Comparison of ENCODE assay signal across 9 cellular contexts in genomic region chr1:145845144-145845513, GRCh38. TPM values are rescaled to one million over a fixed set of nuclear protein-coding genes. Genes with fewer than 3 reads are reported as not detected.
DNase-seq lines count a peak whose midpoint lies in the region; ATAC-seq and TF ChIP-seq lines count a peak whose summit lies in the region.
"Had no signal": no experiment of that assay in that cellular context is flagged by ENCODE, and none has a peak within 500 bp of the region (broad histone marks: within the 10 kb centered on the region; RNA-seq: fewer than 3 reads in every experiment).

No MANE protein-coding gene starts in this region.

- 28 to 43% methylated on average over 4 of the region's 4 CpGs for WGBS in endodermal cell (ENCODE audit: insufficient coverage in 1 of 2, insufficient read length in 1 of 2), 2 experiments

- peak; percentile 56 for ATAC-seq in HG02763 (IDR thresholded peaks at IDR 0.05; ENCODE audit: unreplicated experiment)

- H3K4me3 Mint-ChIP-seq in endodermal cell = no peak overlapping the region
- H3K4me3 Mint-ChIP-seq: dendritic cell treated with granulocyte-macrophage colony-stimulating factor and Interleukin-4, amounts not matched to agents 40 ng/mL and 50 ng/mL, for 4 days had no signal

- no peaks in the 10 kb centered on the region for H3K27me3 ChIP-seq in endodermal cell (ENCODE audit: control insufficient read depth, insufficient read depth, low read length, poor library complexity, severe bottlenecking)
- H3K27me3 ChIP-seq in neutrophil = no peaks in the 10 kb centered on the region

- H3K4me3 ChIP-seq in endodermal cell (ENCODE audit: low read length) (peak overlapping the region; percentile 72), neutrophil (ENCODE audit: low read depth in 1 of 2, low read length in 1 of 2) (peak overlapping the region; percentile 68 to 80)

- H3K4me1 Mint-ChIP-seq in endodermal cell = no peaks in the 10 kb centered on the region

- H3K36me3 Mint-ChIP-seq in endodermal cell (ENCODE audit: low read depth) = peaks cover 38% of the 10 kb centered on the region

- H3K9me3 ChIP-seq in endodermal cell (ENCODE audit: control insufficient read depth, low read length) (no peaks in the 10 kb centered on the region), neutrophil (no peaks in the 10 kb centered on the region)

- no peaks in the 10 kb centered on the region for H3K27me3 Mint-ChIP-seq in endodermal cell (ENCODE audit: insufficient read depth)

- no peaks in the 10 kb centered on the region for H3K9me3 Mint-ChIP-seq in endodermal cell
- H3K9me3 Mint-ChIP-seq: dendritic cell treated with granulocyte-macrophage colony-stimulating factor and Interleukin-4, amounts not matched to agents 40 ng/mL and 50 ng/mL, for 4 days had no signal

- TF ChIP-seq CTCF in endodermal cell (conservative IDR thresholded peaks at IDR 0.05) (no peak), neutrophil (IDR thresholded peaks at IDR 0.05) (no peak)

- peaks cover 4% of the 10 kb centered on the region for H3K4me1 ChIP-seq in endodermal cell (ENCODE audit: control insufficient read depth, insufficient read depth, low read length)
- peaks cover 15 to 16% of the 10 kb centered on the region in 2 experiments for H3K4me1 ChIP-seq in neutrophil (ENCODE audit: control insufficient read depth in 1 of 2, insufficient read depth in 1 of 2, low read depth in 1 of 2, low read length in 1 of 2)

- H3K27ac Mint-ChIP-seq in endodermal cell = no peak overlapping the region
- H3K27ac Mint-ChIP-seq: dendritic cell treated with granulocyte-macrophage colony-stimulating factor and Interleukin-4, amounts not matched to agents 40 ng/mL and 50 ng/mL, for 4 days had no signal

- DNase-seq in NCI-H82 treated with DMSO at 0.1 percent for 48 hours (lab: John Stamatoyannopoulos, UW; ENCODE audit: unreplicated experiment) (peak; percentile 55), NCI-H82 (lab: John Stamatoyannopoulos, UW) (no peak), NOMO-1 treated with dmso at 0.1 percent for 144 hours (lab: John Stamatoyannopoulos, UW; ENCODE audit: unreplicated experiment) (peak; percentile 69), endodermal cell (no peak), T-helper 9 cell (no peak), COLO668 (lab: John Stamatoyannopoulos, UW; ENCODE audit: unreplicated experiment) (no peak)

- no peak overlapping the region for H3K9ac ChIP-seq in endodermal cell (ENCODE audit: extremely low read depth, low read length, poor library complexity, severe bottlenecking)

- H3K36me3 ChIP-seq in endodermal cell (ENCODE audit: control insufficient read depth, insufficient read depth, low read length) (peaks cover 56% of the 10 kb centered on the region), neutrophil (peaks cover 48% of the 10 kb centered on the region)

- H3K27ac ChIP-seq in endodermal cell (ENCODE audit: low read depth, low read length) = no peak overlapping the region
- peak overlapping the region; percentile 48 for H3K27ac ChIP-seq in neutrophil

RNA-seq across cellular contexts. Expression of gene NUDT17, which starts 0.3 kb away (rescaled TPM):
- total RNA-seq in endodermal cell = 1 to 10 TPM; 2.8 to 4.0 TPM
- polyA plus RNA-seq in endodermal cell (2013, experiment 1 of 2) = 4.2 TPM
- polyA plus RNA-seq in endodermal cell (2013, experiment 2 of 2) = 2.9 TPM

RNA-seq across cellular contexts. Expression of gene PIAS3, which starts 13.8 kb away (rescaled TPM):
- total RNA-seq in endodermal cell = 10 to 100 TPM; 44.8 to 53.4 TPM
- 45.1 TPM for polyA plus RNA-seq in endodermal cell (2013, experiment 1 of 2)
- 41.6 TPM for polyA plus RNA-seq in endodermal cell (2013, experiment 2 of 2)

RNA-seq across cellular contexts. Expression of gene POLR3C, which starts 21.1 kb away (rescaled TPM):
- 10 to 100 TPM; 32.7 to 37.9 TPM for total RNA-seq in endodermal cell
- 34.2 TPM for polyA plus RNA-seq in endodermal cell (2013, experiment 1 of 2)
- 27.8 TPM for polyA plus RNA-seq in endodermal cell (2013, experiment 2 of 2)

RNA-seq across cellular contexts. Expression of gene RNF115, which starts 21.2 kb away (rescaled TPM):
- 10 to 100 TPM; 17.7 to 19.3 TPM for total RNA-seq in endodermal cell
- 8.6 TPM for polyA plus RNA-seq in endodermal cell (2013, experiment 1 of 2)
- 9.9 TPM for polyA plus RNA-seq in endodermal cell (2013, experiment 2 of 2)

RNA-seq across cellular contexts. Expression of gene ANKRD35, which starts 40.5 kb away (rescaled TPM):
- total RNA-seq in endodermal cell = 1 to 10 TPM in 1 of 2 donors, under 1 TPM in 1; 0.88 to 1.4 TPM
- 0.68 TPM for polyA plus RNA-seq in endodermal cell (2013, experiment 1 of 2)
- polyA plus RNA-seq in endodermal cell (2013, experiment 2 of 2) = 0.70 TPM

Comparison
In these comparisons a context has a peak if more than half of its experiments do, and no peak if none do; other contexts are left out.
1. DNase-seq: peak in NCI-H82 treated with DMSO at 0.1 percent for 48 hours (single experiment) and NOMO-1 treated with dmso at 0.1 percent for 144 hours (single experiment); none in NCI-H82 (single experiment), endodermal cell (single experiment), T-helper 9 cell (single experiment) and COLO668 (single experiment).